22 cellular contexts compared by ENCODE assay signal in the genomic region with DNA sequence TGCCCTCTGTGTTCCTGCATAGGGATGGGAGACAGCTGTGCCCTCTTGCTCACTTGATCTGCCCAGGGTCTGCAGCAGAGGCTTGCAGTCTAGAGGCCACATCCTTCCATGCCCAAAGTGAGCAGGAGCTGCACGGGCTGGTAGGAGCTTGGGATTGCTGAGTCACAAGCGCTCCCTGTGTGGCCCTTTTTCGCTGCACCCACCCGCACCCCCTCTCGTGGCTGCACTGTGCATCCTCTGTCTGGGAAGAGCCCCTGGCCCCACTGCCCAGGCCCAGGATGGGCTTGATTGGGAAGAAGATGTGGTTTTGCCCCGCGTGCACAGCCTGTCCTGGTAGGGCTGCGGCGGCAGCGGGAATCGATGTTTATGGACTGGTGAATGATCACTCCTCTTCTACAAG.
"Had no signal": no experiment of that assay in that cellular context is flagged by ENCODE, and none has a peak within 500 bp of the region (broad histone marks: within the 10 kb centered on the region; RNA-seq: fewer than 3 reads in every experiment).

No MANE protein-coding gene starts in this region.

- H3K4me3 ChIP-seq: adrenal gland, ascending aorta, breast epithelium, colonic mucosa, ovary, prostate gland, transverse colon, vagina had no signal

- H3K9me3 ChIP-seq: adrenal gland, ascending aorta, breast epithelium, colonic mucosa, ovary, prostate gland, transverse colon, vagina had no signal

- H3K9me3 Mint-ChIP-seq: activated naive CD4-positive, alpha-beta T cell treated with anti-CD3 and anti-CD28 coated beads, Interleukin-2, amount 50 U/mL, for 72 hours; activated T-cell treated with anti-CD3 and anti-CD28 coated beads, Interleukin-2, amount 50 U/mL, for 24 hours; activated T-helper 17 cell treated with anti-CD3 and anti-CD28 coated beads, Interleukin-2, amount 50 U/mL, for 72 hours; central memory CD8-positive, alpha-beta T cell; naive thymus-derived CD8-positive, alpha-beta T cell; stimulated activated naive B cell treated with anti-CD40 and anti-IgM and Interleukin-4, amounts not matched to agents 10 μg/mL and 1 μg/mL and 100 μg/mL, for 72 hours; T-helper 2 cell treated with Interferon-gamma antibody and Interleukin-4, amounts not matched to agents 5 μg/mL and 100 μg/mL, for 36 hours had no signal

- H3K4me1 ChIP-seq: adrenal gland, breast epithelium, colonic mucosa, prostate gland, transverse colon had no signal

- H3K27ac Mint-ChIP-seq: activated naive CD4-positive, alpha-beta T cell treated with anti-CD3 and anti-CD28 coated beads, Interleukin-2, amount 50 U/mL, for 72 hours; activated T-cell treated with anti-CD3 and anti-CD28 coated beads, Interleukin-2, amount 50 U/mL, for 24 hours; activated T-helper 17 cell treated with anti-CD3 and anti-CD28 coated beads, Interleukin-2, amount 50 U/mL, for 72 hours; stimulated activated naive B cell treated with anti-CD40 and anti-IgM and Interleukin-4, amounts not matched to agents 10 μg/mL and 1 μg/mL and 100 μg/mL, for 72 hours; T-helper 2 cell treated with Interferon-gamma antibody and Interleukin-4, amounts not matched to agents 5 μg/mL and 100 μg/mL, for 36 hours had no signal

- H3K27ac ChIP-seq: adrenal gland, ascending aorta, breast epithelium, colonic mucosa, epithelial cell of prostate, ovary, prostate gland, transverse colon, vagina had no signal

- H3K36me3 ChIP-seq: adrenal gland, ascending aorta, breast epithelium, colonic mucosa, ovary, prostate gland, transverse colon, vagina had no signal

- H3K27me3 ChIP-seq: adrenal gland, ascending aorta, breast epithelium, colonic mucosa, ovary, transverse colon, vagina had no signal

- H3K4me3 Mint-ChIP-seq: activated T-cell treated with anti-CD3 and anti-CD28 coated beads, Interleukin-2, amount 50 U/mL, for 24 hours; activated T-helper 17 cell treated with anti-CD3 and anti-CD28 coated beads, Interleukin-2, amount 50 U/mL, for 72 hours; central memory CD8-positive, alpha-beta T cell; naive thymus-derived CD8-positive, alpha-beta T cell; stimulated activated naive B cell treated with anti-CD40 and anti-IgM and Interleukin-4, amounts not matched to agents 10 μg/mL and 1 μg/mL and 100 μg/mL, for 72 hours; T-helper 2 cell treated with Interferon-gamma antibody and Interleukin-4, amounts not matched to agents 5 μg/mL and 100 μg/mL, for 36 hours had no signal

- DNase-seq: activated CD4-positive, alpha-beta T cell treated with anti-CD3 and anti-CD28 coated beads for 1 hour; activated CD4-positive, alpha-beta T cell treated with anti-CD3 and anti-CD28 coated beads, Interleukin-2, amount 50 U/mL, for 1 hour; activated CD8-positive, alpha-beta memory T cell treated with anti-CD3 and anti-CD28 coated beads, Interleukin-2, amount 50 U/mL, for 4 hours; activated T-cell treated with anti-CD3 and anti-CD28 coated beads, Interleukin-2, amount 50 U/mL, for 24 hours; adrenal gland; colonic mucosa; naive thymus-derived CD8-positive, alpha-beta T cell; ovary; stimulated activated CD4-positive, alpha-beta T cell treated with anti-CD3 and anti-CD28 coated beads, Interleukin-2, amount 100 ng/mL, for 48 hours; stimulated activated CD8-positive, alpha-beta memory T cell treated with anti-CD3 and anti-CD28 coated beads, Interleukin-4, amount 100 ng/mL, for 48 hours; stimulated activated naive B cell treated with anti-CD40 and anti-IgM and Interleukin-4, amounts not matched to agents 10 μg/mL and 1 μg/mL and 100 μg/mL, for 72 hours; transverse colon had no signal

- H3K27me3 Mint-ChIP-seq: activated T-helper 17 cell treated with anti-CD3 and anti-CD28 coated beads, Interleukin-2, amount 50 U/mL, for 72 hours had no signal

- ATAC-seq: activated naive CD4-positive, alpha-beta T cell treated with anti-CD3 and anti-CD28 coated beads, Interleukin-2, amount 50 U/mL, for 72 hours; activated T-helper 17 cell treated with anti-CD3 and anti-CD28 coated beads, Interleukin-2, amount 50 U/mL, for 72 hours; left lobe of liver; naive thymus-derived CD8-positive, alpha-beta T cell; stimulated activated naive B cell treated with anti-CD40 and anti-IgM and Interleukin-4, amounts not matched to agents 10 μg/mL and 1 μg/mL and 100 μg/mL, for 72 hours had no signal

- H3K4me1 Mint-ChIP-seq: activated T-helper 17 cell treated with anti-CD3 and anti-CD28 coated beads, Interleukin-2, amount 50 U/mL, for 72 hours; central memory CD8-positive, alpha-beta T cell; naive thymus-derived CD8-positive, alpha-beta T cell had no signal

- H3K36me3 Mint-ChIP-seq: activated naive CD4-positive, alpha-beta T cell treated with anti-CD3 and anti-CD28 coated beads, Interleukin-2, amount 50 U/mL, for 72 hours; naive thymus-derived CD8-positive, alpha-beta T cell; stimulated activated naive B cell treated with anti-CD40 and anti-IgM and Interleukin-4, amounts not matched to agents 10 μg/mL and 1 μg/mL and 100 μg/mL, for 72 hours had no signal
